Comparison of ENCODE assay signal across 1 cellular context in the genomic region with DNA sequence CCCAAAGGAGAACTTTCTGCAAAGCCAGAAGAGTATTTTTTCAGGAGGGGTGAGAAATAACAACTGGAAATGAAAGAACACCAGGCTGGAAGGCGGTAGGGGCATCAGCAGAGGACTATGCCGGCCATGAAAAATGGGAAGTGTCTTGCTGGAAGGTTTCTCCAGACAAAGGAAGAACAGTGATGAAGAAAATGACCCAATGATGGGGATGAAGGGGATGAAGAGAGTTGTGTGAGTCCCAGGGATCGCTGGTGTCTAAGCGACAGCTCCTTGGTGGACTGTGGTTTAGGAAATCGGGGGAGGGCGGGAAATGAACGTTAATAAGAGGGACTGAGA.
TF ChIP-seq lines count a peak whose summit lies in the region.

No MANE protein-coding gene starts in this region.

TF ChIP-seq in GM23338, 12 proteins besides CTCF, POLR2A, EP300 and RAD21 (continued from another document):
- TF ChIP-seq, protein P1, sequence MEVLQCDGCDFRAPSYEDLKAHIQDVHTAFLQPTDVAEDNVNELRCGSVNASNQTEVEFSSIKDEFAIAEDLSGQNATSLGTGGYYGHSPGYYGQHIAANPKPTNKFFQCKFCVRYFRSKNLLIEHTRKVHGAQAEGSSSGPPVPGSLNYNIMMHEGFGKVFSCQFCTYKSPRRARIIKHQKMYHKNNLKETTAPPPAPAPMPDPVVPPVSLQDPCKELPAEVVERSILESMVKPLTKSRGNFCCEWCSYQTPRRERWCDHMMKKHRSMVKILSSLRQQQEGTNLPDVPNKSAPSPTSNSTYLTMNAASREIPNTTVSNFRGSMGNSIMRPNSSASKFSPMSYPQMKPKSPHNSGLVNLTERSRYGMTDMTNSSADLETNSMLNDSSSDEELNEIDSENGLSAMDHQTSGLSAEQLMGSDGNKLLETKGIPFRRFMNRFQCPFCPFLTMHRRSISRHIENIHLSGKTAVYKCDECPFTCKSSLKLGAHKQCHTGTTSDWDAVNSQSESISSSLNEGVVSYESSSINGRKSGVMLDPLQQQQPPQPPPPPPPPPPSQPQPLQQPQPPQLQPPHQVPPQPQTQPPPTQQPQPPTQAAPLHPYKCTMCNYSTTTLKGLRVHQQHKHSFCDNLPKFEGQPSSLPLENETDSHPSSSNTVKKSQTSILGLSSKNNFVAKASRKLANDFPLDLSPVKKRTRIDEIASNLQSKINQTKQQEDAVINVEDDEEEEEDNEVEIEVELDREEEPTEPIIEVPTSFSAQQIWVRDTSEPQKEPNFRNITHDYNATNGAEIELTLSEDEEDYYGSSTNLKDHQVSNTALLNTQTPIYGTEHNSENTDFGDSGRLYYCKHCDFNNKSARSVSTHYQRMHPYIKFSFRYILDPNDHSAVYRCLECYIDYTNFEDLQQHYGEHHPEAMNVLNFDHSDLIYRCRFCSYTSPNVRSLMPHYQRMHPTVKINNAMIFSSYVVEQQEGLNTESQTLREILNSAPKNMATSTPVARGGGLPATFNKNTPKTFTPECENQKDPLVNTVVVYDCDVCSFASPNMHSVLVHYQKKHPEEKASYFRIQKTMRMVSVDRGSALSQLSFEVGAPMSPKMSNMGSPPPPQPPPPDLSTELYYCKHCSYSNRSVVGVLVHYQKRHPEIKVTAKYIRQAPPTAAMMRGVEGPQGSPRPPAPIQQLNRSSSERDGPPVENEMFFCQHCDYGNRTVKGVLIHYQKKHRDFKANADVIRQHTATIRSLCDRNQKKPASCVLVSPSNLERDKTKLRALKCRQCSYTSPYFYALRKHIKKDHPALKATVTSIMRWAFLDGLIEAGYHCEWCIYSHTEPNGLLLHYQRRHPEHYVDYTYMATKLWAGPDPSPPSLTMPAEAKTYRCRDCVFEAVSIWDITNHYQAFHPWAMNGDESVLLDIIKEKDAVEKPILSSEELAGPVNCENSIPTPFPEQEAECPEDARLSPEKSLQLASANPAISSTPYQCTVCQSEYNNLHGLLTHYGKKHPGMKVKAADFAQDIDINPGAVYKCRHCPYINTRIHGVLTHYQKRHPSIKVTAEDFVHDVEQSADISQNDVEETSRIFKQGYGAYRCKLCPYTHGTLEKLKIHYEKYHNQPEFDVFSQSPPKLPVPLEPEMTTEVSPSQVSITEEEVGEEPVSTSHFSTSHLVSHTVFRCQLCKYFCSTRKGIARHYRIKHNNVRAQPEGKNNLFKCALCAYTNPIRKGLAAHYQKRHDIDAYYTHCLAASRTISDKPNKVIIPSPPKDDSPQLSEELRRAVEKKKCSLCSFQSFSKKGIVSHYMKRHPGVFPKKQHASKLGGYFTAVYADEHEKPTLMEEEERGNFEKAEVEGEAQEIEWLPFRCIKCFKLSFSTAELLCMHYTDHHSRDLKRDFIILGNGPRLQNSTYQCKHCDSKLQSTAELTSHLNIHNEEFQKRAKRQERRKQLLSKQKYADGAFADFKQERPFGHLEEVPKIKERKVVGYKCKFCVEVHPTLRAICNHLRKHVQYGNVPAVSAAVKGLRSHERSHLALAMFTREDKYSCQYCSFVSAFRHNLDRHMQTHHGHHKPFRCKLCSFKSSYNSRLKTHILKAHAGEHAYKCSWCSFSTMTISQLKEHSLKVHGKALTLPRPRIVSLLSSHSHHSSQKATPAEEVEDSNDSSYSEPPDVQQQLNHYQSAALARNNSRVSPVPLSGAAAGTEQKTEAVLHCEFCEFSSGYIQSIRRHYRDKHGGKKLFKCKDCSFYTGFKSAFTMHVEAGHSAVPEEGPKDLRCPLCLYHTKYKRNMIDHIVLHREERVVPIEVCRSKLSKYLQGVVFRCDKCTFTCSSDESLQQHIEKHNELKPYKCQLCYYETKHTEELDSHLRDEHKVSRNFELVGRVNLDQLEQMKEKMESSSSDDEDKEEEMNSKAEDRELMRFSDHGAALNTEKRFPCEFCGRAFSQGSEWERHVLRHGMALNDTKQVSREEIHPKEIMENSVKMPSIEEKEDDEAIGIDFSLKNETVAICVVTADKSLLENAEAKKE (CRISPR knock-in tag; IDR thresholded peaks at IDR 0.05) = no peak
- TF ChIP-seq ZNF331 (CRISPR knock-in tag; IDR thresholded peaks at IDR 0.05; ENCODE audit: low read depth) (no peak), EZH2phosphoT487 (IDR thresholded peaks at IDR 0.05; ENCODE audit: unreplicated experiment) (no peak), EZH2 (IDR thresholded peaks at IDR 0.05; ENCODE audit: low read depth, unreplicated experiment) (no peak), POLR2AphosphoS5 (IDR thresholded peaks at IDR 0.05; ENCODE audit: low read depth) (no peak), JUNB (IDR thresholded peaks at IDR 0.05; ENCODE audit: unreplicated experiment) (no peak)
